Comparison of ENCODE assay signal across 9 cellular contexts in the genomic region with DNA sequence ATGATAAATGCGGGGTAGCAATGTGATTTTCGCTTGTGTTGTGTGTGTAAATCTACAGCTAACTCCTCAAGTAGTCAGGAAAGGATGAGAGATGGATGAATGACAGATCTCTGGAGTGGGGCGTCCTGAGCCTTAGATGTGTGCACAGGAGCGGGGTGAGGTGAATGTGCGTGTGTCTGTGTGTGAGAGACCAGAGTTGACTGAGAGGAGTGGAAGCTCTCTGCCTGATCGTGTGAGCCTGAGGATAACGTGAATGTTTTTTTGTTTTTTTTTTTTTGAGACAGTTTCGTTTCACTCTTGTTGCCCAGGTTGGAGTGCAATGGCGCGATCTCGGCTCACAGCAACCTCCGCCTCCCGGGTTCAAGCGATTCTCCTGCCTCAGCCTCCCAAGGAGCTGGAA. TPM values are rescaled to one million over a fixed set of nuclear protein-coding genes. Genes with fewer than 3 reads are reported as not detected.
DNase-seq lines count a peak whose midpoint lies in the region; ATAC-seq, FAIRE-seq and TF ChIP-seq lines count a peak whose summit lies in the region.
"Had no signal": no experiment of that assay in that cellular context is flagged by ENCODE, and none has a peak within 500 bp of the region (broad histone marks: within the 10 kb centered on the region; RNA-seq: fewer than 3 reads in every experiment).

No MANE protein-coding gene starts in this region.

- H3K36me3 ChIP-seq in right atrium auricular region: peaks cover 21% of the 10 kb centered on the region
- peaks cover 3% of the 10 kb centered on the region for H3K36me3 ChIP-seq in bronchial epithelial cell (ENCODE audit: control insufficient read depth, insufficient read depth, low read length)
- H3K36me3 ChIP-seq in uterus: no peaks in the 10 kb centered on the region

- H3K27me3 Mint-ChIP-seq in mesothelial cell of epicardium (ENCODE audit: low read depth): no peaks in the 10 kb centered on the region

- H3K36me3 Mint-ChIP-seq in mesothelial cell of epicardium: peaks cover 44% of the 10 kb centered on the region

- FAIRE-seq in bronchial epithelial cell (lab: Jason Lieb, UNC): no peak

- no peak for DNase-seq in right atrium auricular region (ENCODE audit: low spot score)
- DNase-seq in Right ventricle myocardium superior: no peak
- no peak for DNase-seq in bronchial epithelial cell (ENCODE audit: low read depth)
- no peak for DNase-seq in mesothelial cell of epicardium (ENCODE audit: low spot score in 2 of 2, unreplicated experiment in 2 of 2)
- DNase-seq in uterus: no peak
- DNase-seq in DMS 273 treated with DMSO at 0.1 percent for 48 hours (lab: John Stamatoyannopoulos, UW): no peak

- peaks cover 36% of the 10 kb centered on the region for H3K9me3 Mint-ChIP-seq in mesothelial cell of epicardium

- TF ChIP-seq CTCF in right atrium auricular region (IDR thresholded peaks at IDR 0.05) (no peak), bronchial epithelial cell (IDR thresholded peaks at IDR 0.05; ENCODE audit: insufficient read depth, low read length, severe bottlenecking) (no peak), mesothelial cell of epicardium (IDR thresholded peaks at IDR 0.05; ENCODE audit: unreplicated experiment) (no peak), uterus (IDR thresholded peaks at IDR 0.05) (no peak)

- peak overlapping the region; percentile 99 for H3K4me3 Mint-ChIP-seq in mesothelial cell of epicardium

- ATAC-seq in Right ventricle myocardium superior (ENCODE audit: poor library complexity) (no peak), HG03432 (IDR thresholded peaks at IDR 0.05; ENCODE audit: unreplicated experiment) (no peak)
- no peak for ATAC-seq in activated CD4-positive, CD25-positive, alpha-beta regulatory T cell treated with anti-CD3 and anti-CD28 coated beads, Interleukin-2, amount 50 U/mL, for 24 hours

- peak overlapping the region; percentile 84 for H3K27ac Mint-ChIP-seq in mesothelial cell of epicardium

- H3K27me3 ChIP-seq in right atrium auricular region (no peaks in the 10 kb centered on the region), bronchial epithelial cell (ENCODE audit: control insufficient read depth, insufficient read depth, low read length) (no peaks in the 10 kb centered on the region), uterus (no peaks in the 10 kb centered on the region)

- TF ChIP-seq POLR2A in uterus (IDR thresholded peaks at IDR 0.05): no peak

- H3K4me3 ChIP-seq in right atrium auricular region: peak overlapping the region; percentile 84
- H3K4me3 ChIP-seq in bronchial epithelial cell (ENCODE audit: low read depth, low read length): peak overlapping the region; percentile 62
- peak overlapping the region; percentile 70 to 74 for H3K4me3 ChIP-seq in uterus

- H3K4me1 Mint-ChIP-seq in mesothelial cell of epicardium: peaks cover 27% of the 10 kb centered on the region

- H3K27ac ChIP-seq in right atrium auricular region: no peak overlapping the region
- H3K27ac ChIP-seq in uterus: no peak overlapping the region
- H3K27ac ChIP-seq: KMS-11 had no signal

- peaks cover 0 to 25% of the 10 kb centered on the region in 2 donors for H3K9me3 ChIP-seq in right atrium auricular region
- H3K9me3 ChIP-seq in uterus: peaks cover 0 to 7% of the 10 kb centered on the region in 2 donors

- H3K4me1 ChIP-seq in right atrium auricular region (peaks cover 0 to 18% of the 10 kb centered on the region in 2 donors), uterus (no peaks in the 10 kb centered on the region)

- intact Hi-C loops in Right ventricle myocardium superior (cut with DNase I): no loop called here
- intact Hi-C loops in uterus (cut with DNase I; ENCODE audit: low total_unique reads): no loop called here

RNA-seq across cellular contexts. Expression of gene ZNF461, which starts 0.8 kb away (rescaled TPM):
- total RNA-seq in right atrium auricular region (1 to 10 TPM; 6.2 to 6.4 TPM), Right ventricle myocardium superior (5.6 TPM), bronchial epithelial cell (7.1 and 12.9 TPM in 2 replicates), mesothelial cell of epicardium (10.3 to 13.6 TPM (median 13.1 TPM) in 3 replicates), uterus (10 to 100 TPM in 3 of 4 donors, 1 to 10 TPM in 1; 5.1 to 46.5 (median 20.7) TPM)

RNA-seq across cellular contexts. Expression of gene ZNF567, which starts 21.6 kb away (rescaled TPM):
- 1 to 10 TPM; 4.0 to 5.6 TPM for total RNA-seq in right atrium auricular region
- 3.1 TPM for total RNA-seq in Right ventricle myocardium superior
- total RNA-seq in bronchial epithelial cell: 5.5 and 7.6 TPM in 2 replicates
- 11.0 to 12.9 TPM (median 11.3 TPM) in 3 replicates for total RNA-seq in mesothelial cell of epicardium
- total RNA-seq in uterus: 10 to 100 TPM in 3 of 4 donors, 1 to 10 TPM in 1; 6.5 to 27.9 (median 13.7) TPM
